9 cellular contexts compared by ENCODE assay signal in the genomic region with DNA sequence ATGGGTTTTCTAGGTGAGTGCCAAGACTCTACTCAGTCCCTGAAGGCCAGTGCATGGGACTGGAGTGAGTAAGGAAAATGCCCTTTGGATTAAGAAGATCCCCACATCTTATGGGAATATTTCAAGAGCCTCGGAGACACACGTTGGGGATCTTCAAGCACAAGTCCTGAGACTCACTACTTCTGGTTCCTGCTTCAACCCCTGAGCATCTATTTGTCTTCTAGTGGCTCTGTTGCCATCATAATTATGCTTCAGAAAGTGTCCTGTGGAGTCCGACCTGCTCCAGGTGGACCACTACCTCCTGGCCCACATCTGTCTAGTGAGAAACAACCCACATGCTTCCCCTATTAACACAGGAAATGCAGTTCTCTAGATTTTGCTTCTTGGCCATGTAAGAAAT. TPM values are rescaled to one million over a fixed set of nuclear protein-coding genes. Genes with fewer than 3 reads are reported as not detected.
"Had no signal": no experiment of that assay in that cellular context is flagged by ENCODE, and none has a peak within 500 bp of the region (broad histone marks: within the 10 kb centered on the region; RNA-seq: fewer than 3 reads in every experiment).

A gene (minus strand): TSS at position 101 of the 400 bp plus-strand sequence. CDS start 12,670 bp downstream, outside the sequence.

- H3K4me3 Mint-ChIP-seq: H9, HFFc6 had no signal

- DNase-seq: GM23248, GOT3, H7, H9, HCEC 1CT, HFFc6 had no signal

- FAIRE-seq: H54 had no signal

- H3K4me3 ChIP-seq: GM23248, HAP-1 had no signal

- H2AFZ ChIP-seq: GM23248 had no signal

- H3K4me1 ChIP-seq: HAP-1 had no signal

- H3K9ac ChIP-seq: GM23248 had no signal

- H3K27ac ChIP-seq: GM23248 had no signal

- H3K4me1 Mint-ChIP-seq: H9 had no signal

- H3K27ac Mint-ChIP-seq: H9, HFFc6 had no signal

- H3K9me3 ChIP-seq: HAP-1 had no signal

- H3K36me3 ChIP-seq: HAP-1 had no signal

RNA-seq across cellular contexts. Expression of the gene that starts here (rescaled TPM):
- total RNA-seq: GM23248, H4, H7, H9, HFFc6 had no signal
- polyA plus RNA-seq: GM23248 had no signal
